ENCODE assay signal across 8 cellular contexts in genomic region chr5:177309351-177310191, GRCh38. TPM values are rescaled to one million over a fixed set of nuclear protein-coding genes. Genes with fewer than 3 reads are reported as not detected.
DNase-seq lines count a peak whose midpoint lies in the region; ATAC-seq and TF ChIP-seq lines count a peak whose summit lies in the region.

No MANE protein-coding gene starts in this region.

- H3K4me1 ChIP-seq in Karpas-422 (ENCODE audit: low read length) = peaks cover 45% of the 10 kb centered on the region
- H3K4me1 ChIP-seq in gastrocnemius medialis = peaks cover 32 to 38% of the 10 kb centered on the region in 2 donors

- H3K4me3 Mint-ChIP-seq in activated naive CD4-positive, alpha-beta T cell treated with anti-CD3 and anti-CD28 coated beads, Interleukin-2, amount 10 ng/mL, durations not matched to agents 7 days and 5 days = peak overlapping the region; percentile 100

- H3K36me3 Mint-ChIP-seq in activated naive CD4-positive, alpha-beta T cell treated with anti-CD3 and anti-CD28 coated beads, Interleukin-2, amount 10 ng/mL, durations not matched to agents 7 days and 5 days = peaks cover 45% of the 10 kb centered on the region

- no peak overlapping the region for H2AFZ ChIP-seq in Karpas-422 (ENCODE audit: low read length)

- intact Hi-C loops in Right ventricle myocardium superior (cut with DNase I) (no loop called here), gastrocnemius medialis (cut with DNase I; ENCODE audit: low total_unique reads) (loop anchor here (5.0 kb wide), 2 partner anchors 58 to 148 kb away; no protein-coding TSS in a partner anchor)

- H3K9me2 ChIP-seq in Karpas-422 (replicated peaks; ENCODE audit: insufficient read depth, low read length) = no peaks in the 10 kb centered on the region

- no peaks in the 10 kb centered on the region for H3K27me3 Mint-ChIP-seq in activated naive CD4-positive, alpha-beta T cell treated with anti-CD3 and anti-CD28 coated beads, Interleukin-2, amount 10 ng/mL, durations not matched to agents 7 days and 5 days

- H3K27ac ChIP-seq in Karpas-422 (ENCODE audit: low read length) (peak overlapping the region; percentile 46), gastrocnemius medialis (peak overlapping the region; percentile 63 to 79 (median 76))

- no peak overlapping the region for H3K4me3 ChIP-seq in Karpas-422 (ENCODE audit: low read length)
- no peak overlapping the region for H3K4me3 ChIP-seq in gastrocnemius medialis

- CTCF ChIA-PET in activated naive CD4-positive, alpha-beta T cell treated with anti-CD3 and anti-CD28 coated beads, Interleukin-2, amount 10 ng/mL, durations not matched to agents 7 days and 5 days (lab: Charles Lee) = interaction anchor here (0.9 to 7.9 kb wide), 33 partner anchors 9 to 649 kb away, joined by 3 to 75 read pairs (median 6); partner anchors contain the start of genes GRK6, LMAN2, PDLIM7 and RGS14

- in situ Hi-C loops in gastrocnemius medialis (cut with MboI; ENCODE audit: low sequenced_read_pairs in 4 of 4) = loop anchor here in 1 of 4 donors (10.0 kb wide), 1 partner anchor 185 kb away; no protein-coding TSS in a partner anchor

- peaks cover 13% of the 10 kb centered on the region for H3K79me2 ChIP-seq in Karpas-422 (ENCODE audit: low read length)

- peaks cover 10% of the 10 kb centered on the region; the same call in 1 of the 2 replicates for H3K36me3 ChIP-seq in Karpas-422 (ENCODE audit: insufficient read depth, low read length)
- H3K36me3 ChIP-seq in gastrocnemius medialis = peaks cover 0 to 22% of the 10 kb centered on the region in 2 donors

- H3K9me3 ChIP-seq in Karpas-422 (ENCODE audit: low read length) = no peaks in the 10 kb centered on the region
- H3K9me3 ChIP-seq in gastrocnemius medialis = no peaks in the 10 kb centered on the region

- H4K20me1 ChIP-seq in Karpas-422 (ENCODE audit: insufficient read depth, low read depth, low read length) = peaks cover 21% of the 10 kb centered on the region

- DNase-seq in DMS 273 treated with DMSO at 0.1 percent for 48 hours (lab: John Stamatoyannopoulos, UW) = peak; percentile 28
- DNase-seq in Karpas-422 = peak; percentile 87
- DNase-seq in SK-N-DZ (ENCODE audit: low spot score) = peak; percentile 79
- peak; percentile 84 for DNase-seq in activated naive CD4-positive, alpha-beta T cell treated with anti-CD3 and anti-CD28 coated beads, Interleukin-2, amount 10 ng/mL, durations not matched to agents 7 days and 5 days
- peak; percentile 77 for DNase-seq in Right ventricle myocardium superior
- DNase-seq in gastrocnemius medialis = peak; percentile 63 to 89
- DNase-seq in dedifferentiated amniotic fluid mesenchymal stem cell (ENCODE audit: extremely low spot score) = no peak

- peaks cover 71% of the 10 kb centered on the region for H3K4me1 Mint-ChIP-seq in activated naive CD4-positive, alpha-beta T cell treated with anti-CD3 and anti-CD28 coated beads, Interleukin-2, amount 10 ng/mL, durations not matched to agents 7 days and 5 days

- TF ChIP-seq CTCF in gastrocnemius medialis (IDR thresholded peaks at IDR 0.05 in 4 of 5, conservative IDR thresholded peaks at IDR 0.05 in 1 of 5) = peak; percentile 83 to 95 (median 87)

- no peaks in the 10 kb centered on the region for H3K9me3 Mint-ChIP-seq in activated naive CD4-positive, alpha-beta T cell treated with anti-CD3 and anti-CD28 coated beads, Interleukin-2, amount 10 ng/mL, durations not matched to agents 7 days and 5 days

- H3K9ac ChIP-seq in Karpas-422 (ENCODE audit: low read length) = no peak overlapping the region

- TF ChIP-seq POLR2A in gastrocnemius medialis (IDR thresholded peaks at IDR 0.05) = no peak

- H3K27me3 ChIP-seq in Karpas-422 (ENCODE audit: low read length) (no peaks in the 10 kb centered on the region), gastrocnemius medialis (no peaks in the 10 kb centered on the region)

- H3K4me2 ChIP-seq in Karpas-422 (ENCODE audit: low read depth, low read length, poor library complexity, severe bottlenecking) = no peak overlapping the region

- ATAC-seq in Right ventricle myocardium superior (ENCODE audit: poor library complexity) (peak; percentile 35), gastrocnemius medialis (peak; percentile 57 to 71), GM21786 (IDR thresholded peaks at IDR 0.05; ENCODE audit: unreplicated experiment) (no peak)

- H3K27ac Mint-ChIP-seq in activated naive CD4-positive, alpha-beta T cell treated with anti-CD3 and anti-CD28 coated beads, Interleukin-2, amount 10 ng/mL, durations not matched to agents 7 days and 5 days = peak overlapping the region; percentile 83

RNA-seq across cellular contexts. Expression of gene MXD3, which starts 2.1 kb away (rescaled TPM):
- total RNA-seq in Karpas-422 (2014; rRNA removed; shearing (Covaris generic); ENCODE audit: low replicate concordance) = 12.6 and 18.3 TPM in 2 replicates
- polyA plus RNA-seq in SK-N-DZ (2014; cell fraction: cytosol; rRNA removed) = 263 and 287 TPM in 2 replicates
- polyA plus RNA-seq in SK-N-DZ (2014; cell fraction: nucleus; rRNA removed) = 398 TPM in 2 replicates
- total RNA-seq in Right ventricle myocardium superior (2.5 TPM), gastrocnemius medialis (1 to 10 TPM in 3 of 4 donors, under 1 TPM in 1; 0.90 to 7.8 (median 3.5) TPM)

RNA-seq across cellular contexts. Expression of gene PRELID1, which starts 6.0 kb away (rescaled TPM):
- 112 and 189 TPM in 2 replicates for total RNA-seq in Karpas-422 (2014; rRNA removed; shearing (Covaris generic); ENCODE audit: low replicate concordance)
- 367 and 387 TPM in 2 replicates for polyA plus RNA-seq in SK-N-DZ (2014; cell fraction: cytosol; rRNA removed)
- polyA plus RNA-seq in SK-N-DZ (2014; cell fraction: nucleus; rRNA removed) = 166 and 262 TPM in 2 replicates
- total RNA-seq in Right ventricle myocardium superior (27.6 TPM), gastrocnemius medialis (10 to 100 TPM; 13.4 to 45.8 (median 28.2) TPM)

RNA-seq across cellular contexts. Expression of gene RAB24, which starts 6.1 kb away (rescaled TPM):
- total RNA-seq in Karpas-422 (2014; rRNA removed; shearing (Covaris generic); ENCODE audit: low replicate concordance) = 11.4 and 30.2 TPM in 2 replicates
- polyA plus RNA-seq in SK-N-DZ (2014; cell fraction: cytosol; rRNA removed) = 40.3 and 43.5 TPM in 2 replicates
- 194 and 231 TPM in 2 replicates for polyA plus RNA-seq in SK-N-DZ (2014; cell fraction: nucleus; rRNA removed)
- total RNA-seq in Right ventricle myocardium superior (21.2 TPM), gastrocnemius medialis (10 to 100 TPM; 11.4 to 22.8 (median 14.5) TPM)

RNA-seq across cellular contexts. Expression of gene LMAN2, which starts 41.9 kb away (rescaled TPM):
- total RNA-seq in Karpas-422 (2014; rRNA removed; shearing (Covaris generic); ENCODE audit: low replicate concordance) = 116 and 256 TPM in 2 replicates
- polyA plus RNA-seq in SK-N-DZ (2014; cell fraction: cytosol; rRNA removed) = 222 and 238 TPM in 2 replicates
- polyA plus RNA-seq in SK-N-DZ (2014; cell fraction: nucleus; rRNA removed) = 130 and 183 TPM in 2 replicates
- total RNA-seq in Right ventricle myocardium superior = 56.8 TPM
- total RNA-seq in gastrocnemius medialis = 100 to 1,000 TPM in 1 of 4 donors, 10 to 100 TPM in 3; 70.2 to 109 (median 86.6) TPM

RNA-seq across cellular contexts. Expression of gene RGS14, which starts 48.2 kb away (rescaled TPM):
- total RNA-seq in Karpas-422 (2014; rRNA removed; shearing (Covaris generic); ENCODE audit: low replicate concordance) = 22.6 and 70.8 TPM in 2 replicates
- polyA plus RNA-seq in SK-N-DZ (2014; cell fraction: cytosol; rRNA removed) = 20.8 and 55.9 TPM in 2 replicates
- polyA plus RNA-seq in SK-N-DZ (2014; cell fraction: nucleus; rRNA removed) = 62.5 and 74.6 TPM in 2 replicates
- total RNA-seq in Right ventricle myocardium superior = 2.4 TPM
- 10 to 100 TPM in 1 of 4 donors, 1 to 10 TPM in 3; 1.6 to 25.9 (median 5.0) TPM for total RNA-seq in gastrocnemius medialis
